Comparison of ENCODE assay signal across 18 cellular contexts in the genomic region with DNA sequence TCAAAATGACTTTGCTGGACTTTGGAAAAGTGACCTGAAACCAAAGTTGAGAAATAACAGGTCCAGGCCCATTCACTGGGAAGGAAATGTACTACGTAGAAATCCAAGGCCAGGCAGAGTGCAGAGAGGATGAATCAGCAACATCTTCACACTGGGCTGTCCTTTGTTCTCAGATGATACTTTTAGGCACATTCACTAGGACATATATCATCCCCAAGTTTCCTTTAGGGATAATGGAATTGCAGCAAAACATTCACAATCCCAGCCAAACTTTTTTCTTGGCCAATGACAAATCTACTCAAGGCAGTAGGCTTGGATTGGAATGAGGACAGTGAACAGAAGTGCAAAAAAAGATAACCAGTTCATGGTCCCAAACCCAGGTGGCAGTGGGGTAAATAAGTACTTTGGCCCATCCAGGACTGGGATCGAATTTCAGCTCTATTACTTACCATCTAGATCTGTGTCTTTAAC.
DNase-seq lines count a peak whose midpoint lies in the region; FAIRE-seq and TF ChIP-seq lines count a peak whose summit lies in the region.
"Had no signal": no experiment of that assay in that cellular context is flagged by ENCODE, and none has a peak within 500 bp of the region (broad histone marks: within the 10 kb centered on the region; RNA-seq: fewer than 3 reads in every experiment).

No MANE protein-coding gene starts in this region.

- no peak for TF ChIP-seq EP300 in H1 (IDR thresholded peaks at IDR 0.05; ENCODE audit: borderline replicate concordance in 1 of 2, low read depth in 2 of 2, low read length in 2 of 2)

- no peaks in the 10 kb centered on the region for H3K79me1 ChIP-seq in H1 (ENCODE audit: low read depth, low read length)
- H3K79me1 ChIP-seq in mesenchymal stem cell (replicated peaks; ENCODE audit: low read length, poor library complexity, severe bottlenecking): no peaks in the 10 kb centered on the region

- H3K9ac ChIP-seq in H1 (replicated peaks in 1 of 4; ENCODE audit: extremely low read depth in 1 of 4, low read depth in 3 of 4, low read length in 3 of 4) (no peak overlapping the region), mesenchymal stem cell (ENCODE audit: low read length) (peak overlapping the region; percentile 47)

- no peak overlapping the region for H3K56ac ChIP-seq in H1 (replicated peaks; ENCODE audit: insufficient read length, low read depth, low read length)

- H3K4me3 ChIP-seq in H1 (ENCODE audit: extremely low read depth in 1 of 4, insufficient read depth in 2 of 4, low read depth in 3 of 4, low read length in 4 of 4): no peak overlapping the region
- H3K4me3 ChIP-seq in mesenchymal stem cell (ENCODE audit: insufficient read depth in 1 of 2, low read depth in 1 of 2, low read length in 2 of 2): no peak overlapping the region

- H3K9me3 ChIP-seq in H1 (ENCODE audit: insufficient read depth in 2 of 2, low read depth in 1 of 2, low read length in 1 of 2) (no peaks in the 10 kb centered on the region), mesenchymal stem cell (ENCODE audit: control insufficient read depth, low read length) (no peaks in the 10 kb centered on the region)

- no peaks in the 10 kb centered on the region for H3K23me2 ChIP-seq in H1 (ENCODE audit: low read depth, low read length)

- H2AK5ac ChIP-seq in H1 (ENCODE audit: low read depth, low read length): no peak overlapping the region
- no peak overlapping the region for H2AK5ac ChIP-seq in mesenchymal stem cell (ENCODE audit: low read length, severe bottlenecking)

- H3K27ac ChIP-seq in H1 (ENCODE audit: low read depth, low read length) (no peak overlapping the region), mesenchymal stem cell (ENCODE audit: low read length, poor library complexity, severe bottlenecking) (peak overlapping the region; percentile 42)

- H2BK20ac ChIP-seq in H1 (ENCODE audit: low read length): no peak overlapping the region

- 74% methylated on average over 2 of the region's 2 CpGs; no CpG with 5 or more reads in 1 of the 2 experiments for WGBS in H1 (ENCODE audit: extremely low coverage in 1 of 2, insufficient coverage in 1 of 2, insufficient read length in 1 of 2, insufficient replicate concordance in 2 of 2, low coverage in 1 of 2, low lambda C conversion rate in 2 of 2, missing lambda C conversion rate in 1 of 2), 2 experiments
- WGBS in mesenchymal stem cell: 60% methylated on average over 2 of the region's 2 CpGs

- H3K4ac ChIP-seq in H1 (replicated peaks; ENCODE audit: insufficient read length, low read depth, low read length): no peak overlapping the region
- H3K4ac ChIP-seq in mesenchymal stem cell (ENCODE audit: low read depth in 1 of 2, low read length in 2 of 2): no peak overlapping the region

- H4K5ac ChIP-seq in H1 (ENCODE audit: insufficient read length, low read depth, low read length): no peak overlapping the region

- H4K8ac ChIP-seq in H1 (ENCODE audit: extremely low read depth, insufficient read depth, low read length): no peak overlapping the region
- no peak overlapping the region for H4K8ac ChIP-seq in mesenchymal stem cell (ENCODE audit: low read length)

- H3K4me1 ChIP-seq in H1 (replicated peaks in 1 of 4; ENCODE audit: control insufficient read depth in 3 of 4, insufficient read depth in 4 of 4, low read length in 3 of 4): peaks cover 0 to 3% (median 0%) of the 10 kb centered on the region in 4 experiments; a peak in 1 of 7 replicates
- peaks cover 6% of the 10 kb centered on the region for H3K4me1 ChIP-seq in mesenchymal stem cell (ENCODE audit: control insufficient read depth, insufficient read depth, low read depth, low read length)

- H2BK5ac ChIP-seq in H1 (ENCODE audit: low read depth, low read length) (no peak overlapping the region), mesenchymal stem cell (ENCODE audit: low read depth, low read length, poor library complexity, severe bottlenecking) (no peak overlapping the region)

- H3K14ac ChIP-seq in H1 (ENCODE audit: insufficient read length) (no peak overlapping the region), mesenchymal stem cell (ENCODE audit: low read length in 2 of 2) (no peak overlapping the region)

- no peaks in the 10 kb centered on the region for H3K36me3 ChIP-seq in H1 (ENCODE audit: control insufficient read depth in 2 of 4, insufficient read depth in 4 of 4, low read length in 3 of 4)
- peaks cover 0 to 18% of the 10 kb centered on the region in 2 experiments for H3K36me3 ChIP-seq in mesenchymal stem cell (ENCODE audit: control insufficient read depth in 1 of 2, insufficient read depth in 2 of 2, low read depth in 1 of 2, low read length in 2 of 2)

- FAIRE-seq in H1 (lab: Jason Lieb, UNC): no peak
- FAIRE-seq: TTC549 had no signal

- H3K4me2 ChIP-seq in H1 (ENCODE audit: insufficient read depth in 1 of 2, low read depth in 2 of 2, low read length in 2 of 2): no peak overlapping the region
- no peak overlapping the region for H3K4me2 ChIP-seq in mesenchymal stem cell (ENCODE audit: low read length, poor library complexity, severe bottlenecking)

- H4K91ac ChIP-seq in H1 (replicated peaks; ENCODE audit: insufficient read length, low read length) (no peak overlapping the region), mesenchymal stem cell (ENCODE audit: low read length) (no peak overlapping the region)

- H2BK120ac ChIP-seq in H1 (replicated peaks; ENCODE audit: low read depth, low read length) (no peak overlapping the region), mesenchymal stem cell (ENCODE audit: low read depth, low read length) (no peak overlapping the region)

- H3K23ac ChIP-seq in H1 (ENCODE audit: insufficient read length): no peak overlapping the region
- H3K23ac ChIP-seq in mesenchymal stem cell (ENCODE audit: low read length in 2 of 2): no peak overlapping the region

- POLR2A ChIA-PET in H1 (lab: Charles Lee; ENCODE audit: partially characterized antibody): no interaction called here

- no peak for TF ChIP-seq POLR2A in H1 (IDR thresholded peaks at IDR 0.05; ENCODE audit: control extremely low read depth in 1 of 2, low read depth in 2 of 2, low read length in 2 of 2)

- DNase-seq in DMS 273 (lab: John Stamatoyannopoulos, UW; ENCODE audit: unreplicated experiment): peak; percentile 10
- DNase-seq in DMS 273 treated with DMSO at 0.1 percent for 48 hours (lab: John Stamatoyannopoulos, UW): no peak
- no peak for DNase-seq in H1 (ENCODE audit: low read depth in 1 of 2, low spot score in 2 of 2)
- peak; percentile 72 for DNase-seq in mesenchymal stem cell
- DNase-seq in stimulated activated CD4-positive, alpha-beta T cell treated with anti-CD3 and anti-CD28 coated beads, Interleukin-15, amount 100 ng/mL, for 24 hours: no peak
- no peak for DNase-seq in T-helper 2 cell
- no peak for DNase-seq in NOMO-1 (lab: John Stamatoyannopoulos, UW; ENCODE audit: unreplicated experiment in 2 of 2)
- DNase-seq in NCI-H2196 treated with DMSO at 0.1 percent for 48 hours (lab: John Stamatoyannopoulos, UW; ENCODE audit: unreplicated experiment): no peak
- DNase-seq: 8988T; COR-L47; cortex of kidney; foreskin melanocyte; Karpas-422; naive thymus-derived CD4-positive, alpha-beta T cell; NCI-H1930; right cardiac atrium; SHP77 treated with DMSO at 0.1 percent for 48 hours had no signal

- H2AFZ ChIP-seq in H1 (ENCODE audit: low read length) (peak overlapping the region; percentile 67; the same call in 1 of the 2 replicates), mesenchymal stem cell (ENCODE audit: low read depth, low read length) (no peak overlapping the region)

- no peaks in the 10 kb centered on the region for H3K79me2 ChIP-seq in H1 (ENCODE audit: control insufficient read depth in 1 of 2, insufficient read depth in 2 of 2, low read length in 2 of 2)

- TF ChIP-seq CTCF in H1 (IDR thresholded peaks at IDR 0.05; ENCODE audit: control extremely low read depth in 1 of 3, insufficient read depth in 1 of 3, low read depth in 1 of 3, low read length in 3 of 3): no peak

- H3K27me3 ChIP-seq in H1 (replicated peaks in 1 of 4; ENCODE audit: control insufficient read depth in 3 of 4, extremely low read depth in 1 of 4, insufficient read depth in 3 of 4, low read length in 3 of 4): no peaks in the 10 kb centered on the region
- no peaks in the 10 kb centered on the region for H3K27me3 ChIP-seq in mesenchymal stem cell (ENCODE audit: control insufficient read depth in 1 of 2, insufficient read depth in 1 of 2, low read length in 2 of 2)

- H2BK12ac ChIP-seq in H1 (ENCODE audit: low read depth, low read length): no peak overlapping the region
- peak overlapping the region in 1 of 2 experiments; percentile 77 for H2BK12ac ChIP-seq in mesenchymal stem cell (ENCODE audit: low read length in 2 of 2)

- no peak for TF ChIP-seq RAD21 in H1 (IDR thresholded peaks at IDR 0.05 in 1 of 2, conservative IDR thresholded peaks at IDR 0.05 in 1 of 2; ENCODE audit: low read depth in 2 of 2, low read length in 2 of 2)

- H3K18ac ChIP-seq in H1 (ENCODE audit: extremely low read depth, low read length): no peak overlapping the region
- no peak overlapping the region for H3K18ac ChIP-seq in mesenchymal stem cell (ENCODE audit: low read depth in 1 of 2, low read length in 2 of 2)

- H4K20me1 ChIP-seq in H1 (replicated peaks in 1 of 2; ENCODE audit: control insufficient read depth in 1 of 2, insufficient read depth in 2 of 2, low read length in 2 of 2): no peaks in the 10 kb centered on the region

- no peak overlapping the region for H2BK15ac ChIP-seq in H1 (ENCODE audit: low read length)
- no peak overlapping the region for H2BK15ac ChIP-seq in mesenchymal stem cell (ENCODE audit: low read depth, poor library complexity, severe bottlenecking)

- CTCF ChIA-PET in H1 (lab: Charles Lee; ENCODE audit: partially characterized antibody): interaction anchor here (0.7 to 10.9 kb wide), 7 partner anchors 8 to 318 kb away, joined by 3 to 156 read pairs (median 5); a partner anchor contains a TSS

TF ChIP-seq in H1, 55 proteins besides CTCF, POLR2A, EP300 and RAD21 (continues in another document):
- TF ChIP-seq SRF (IDR thresholded peaks at IDR 0.05; ENCODE audit: low read depth, low read length) (no peak), KDM4A (IDR thresholded peaks at IDR 0.05; ENCODE audit: low read depth, low read length, severe bottlenecking) (no peak), POU5F1 (IDR thresholded peaks at IDR 0.05; ENCODE audit: low read depth, low read length) (no peak)

Comparison
In these comparisons a context has a peak if more than half of its experiments do, and no peak if none do; other contexts are left out.
1. DNase-seq: peak in DMS 273 (single experiment) and mesenchymal stem cell (single experiment); none in DMS 273 treated with DMSO at 0.1 percent for 48 hours (single experiment), H1 (0 of 2), stimulated activated CD4-positive, alpha-beta T cell treated with anti-CD3 and anti-CD28 coated beads, Interleukin-15, amount 100 ng/mL, for 24 hours (single experiment), T-helper 2 cell (0 of 5), NOMO-1 (0 of 2) and NCI-H2196 treated with DMSO at 0.1 percent for 48 hours (single experiment).